Comparison of ENCODE assay signal across 17 cellular contexts in genomic region chr2:28420717-28421116, GRCh38. TPM values are rescaled to one million over a fixed set of nuclear protein-coding genes. Genes with fewer than 3 reads are reported as not detected.
A peak's percentile ranks its signal among the peaks of the same experiment; 100 is the strongest.
DNase-seq lines count a peak whose midpoint lies in the region; ATAC-seq and TF ChIP-seq lines count a peak whose summit lies in the region.
"Had no signal": no experiment of that assay in that cellular context is flagged by ENCODE, and none has a peak within 500 bp of the region (broad histone marks: within the 10 kb centered on the region; RNA-seq: fewer than 3 reads in every experiment).

No MANE protein-coding gene starts in this region.

- H3K36me3 Mint-ChIP-seq in natural killer cell treated with Interleukin-12 subunit alpha and Interleukin-12 subunit beta and Interleukin-15 and Interleukin-18, amount 100 ng/mL, for 72 hours = peaks cover 4% of the 10 kb centered on the region
- peaks cover 0 to 7% (median 0%) of the 10 kb centered on the region in 5 donors for H3K36me3 Mint-ChIP-seq in naive thymus-derived CD4-positive, alpha-beta T cell
- H3K36me3 Mint-ChIP-seq: CD4-positive, CD25-positive, alpha-beta regulatory T cell had no signal

- intact Hi-C loops in left ventricle myocardium superior (cut with micrococcal nuclease) (no loop called here), left cardiac atrium (cut with DNase I) (no loop called here), upper lobe of right lung (cut with DNase I) (no loop called here)
- intact Hi-C loops in naive thymus-derived CD4-positive, alpha-beta T cell (cut with micrococcal nuclease) = no loop called here

- CTCF ChIA-PET in naive thymus-derived CD4-positive, alpha-beta T cell (lab: Charles Lee) = no interaction called here

- no peak overlapping the region for H3K4me3 ChIP-seq in upper lobe of right lung
- H3K4me3 ChIP-seq in naive thymus-derived CD4-positive, alpha-beta T cell (ENCODE audit: low read length) = no peak overlapping the region
- H3K4me3 ChIP-seq: dorsolateral prefrontal cortex, tibial nerve had no signal

- H3K27me3 Mint-ChIP-seq in natural killer cell treated with Interleukin-12 subunit alpha and Interleukin-12 subunit beta and Interleukin-15 and Interleukin-18, amount 100 ng/mL, for 72 hours = no peaks in the 10 kb centered on the region
- no peaks in the 10 kb centered on the region for H3K27me3 Mint-ChIP-seq in naive thymus-derived CD4-positive, alpha-beta T cell
- H3K27me3 Mint-ChIP-seq: CD4-positive, CD25-positive, alpha-beta regulatory T cell; stimulated activated naive CD8-positive, alpha-beta T cell treated with anti-CD3 and anti-CD28 coated beads, Interleukin-15, amount 100 ng/mL, for 72 hours had no signal

- H3K4me1 ChIP-seq in upper lobe of right lung = peaks cover 26% of the 10 kb centered on the region
- H3K4me1 ChIP-seq in naive thymus-derived CD4-positive, alpha-beta T cell (ENCODE audit: control insufficient read depth in 2 of 2, insufficient read depth in 2 of 2, low read length in 2 of 2) = peaks cover 24 to 30% of the 10 kb centered on the region in 2 donors

- peaks cover 47 to 55% of the 10 kb centered on the region in 2 donors for H3K4me1 Mint-ChIP-seq in natural killer cell treated with Interleukin-12 subunit alpha and Interleukin-12 subunit beta and Interleukin-15 and Interleukin-18, amount 100 ng/mL, for 72 hours (ENCODE audit: low read depth in 2 of 2)
- peaks cover 33 to 45% (median 40%) of the 10 kb centered on the region in 7 donors for H3K4me1 Mint-ChIP-seq in naive thymus-derived CD4-positive, alpha-beta T cell

- H3K9me3 Mint-ChIP-seq in natural killer cell treated with Interleukin-12 subunit alpha and Interleukin-12 subunit beta and Interleukin-15 and Interleukin-18, amount 100 ng/mL, for 72 hours = no peaks in the 10 kb centered on the region
- no peaks in the 10 kb centered on the region for H3K9me3 Mint-ChIP-seq in naive thymus-derived CD4-positive, alpha-beta T cell
- H3K9me3 Mint-ChIP-seq: CD4-positive, CD25-positive, alpha-beta regulatory T cell; stimulated activated naive CD8-positive, alpha-beta T cell treated with anti-CD3 and anti-CD28 coated beads, Interleukin-15, amount 100 ng/mL, for 72 hours had no signal

- POLR2A ChIA-PET in naive thymus-derived CD4-positive, alpha-beta T cell (lab: Charles Lee) = no interaction called here

- no peaks in the 10 kb centered on the region for H3K9me3 ChIP-seq in upper lobe of right lung
- H3K9me3 ChIP-seq in naive thymus-derived CD4-positive, alpha-beta T cell (ENCODE audit: control insufficient read depth in 2 of 3, low read length in 3 of 3) = no peaks in the 10 kb centered on the region
- H3K9me3 ChIP-seq: tibial nerve had no signal

- no peak for TF ChIP-seq CTCF in upper lobe of right lung (IDR thresholded peaks at IDR 0.05)

- peak overlapping the region; percentile 27 to 83 for H3K27ac Mint-ChIP-seq in natural killer cell treated with Interleukin-12 subunit alpha and Interleukin-12 subunit beta and Interleukin-15 and Interleukin-18, amount 100 ng/mL, for 72 hours
- peak overlapping the region in 4 of 9 donors; percentile 50 to 56 (median 52) for H3K27ac Mint-ChIP-seq in naive thymus-derived CD4-positive, alpha-beta T cell
- H3K27ac Mint-ChIP-seq: stimulated activated naive CD8-positive, alpha-beta T cell treated with anti-CD3 and anti-CD28 coated beads, Interleukin-15, amount 100 ng/mL, for 72 hours had no signal

- H3K36me3 ChIP-seq in upper lobe of right lung = peaks cover 19% of the 10 kb centered on the region
- no peaks in the 10 kb centered on the region for H3K36me3 ChIP-seq in naive thymus-derived CD4-positive, alpha-beta T cell (ENCODE audit: control insufficient read depth in 2 of 3, insufficient read depth in 3 of 3, low read length in 3 of 3)

- H3K27ac ChIP-seq in upper lobe of right lung = no peak overlapping the region
- no peak overlapping the region for H3K27ac ChIP-seq in naive thymus-derived CD4-positive, alpha-beta T cell (ENCODE audit: low read depth, low read length)
- H3K27ac ChIP-seq: dorsolateral prefrontal cortex, tibial nerve had no signal

- no peaks in the 10 kb centered on the region for H3K27me3 ChIP-seq in upper lobe of right lung
- H3K27me3 ChIP-seq in naive thymus-derived CD4-positive, alpha-beta T cell (ENCODE audit: control insufficient read depth in 2 of 2, insufficient read depth in 2 of 2, low read length in 2 of 2) = no peaks in the 10 kb centered on the region
- H3K27me3 ChIP-seq: dorsolateral prefrontal cortex, tibial nerve had no signal

- no peak for DNase-seq in left ventricle myocardium superior
- DNase-seq in left cardiac atrium = no peak
- peak; percentile 14 for DNase-seq in astrocyte of the hippocampus (ENCODE audit: low read depth, low spot score)
- DNase-seq in natural killer cell treated with Interleukin-12 subunit alpha and Interleukin-12 subunit beta and Interleukin-15 and Interleukin-18, amount 100 ng/mL, for 72 hours (ENCODE audit: low spot score) = no peak
- DNase-seq in upper lobe of right lung = no peak
- DNase-seq in naive thymus-derived CD4-positive, alpha-beta T cell = no peak
- DNase-seq: CD4-positive, CD25-positive, alpha-beta regulatory T cell; HCEC 1CT; kidney; MV-4-11; NCI-H524 treated with DMSO at 0.1 percent for 48 hours; NK-92 treated with Interleukin-12 subunit alpha and Interleukin-12 subunit beta, amount 100 ng/mL, for 24 hours; right cardiac atrium; stimulated activated naive CD8-positive, alpha-beta T cell treated with anti-CD3 and anti-CD28 coated beads, Interleukin-15, amount 100 ng/mL, for 72 hours had no signal

- peak; percentile 39 for ATAC-seq in left ventricle myocardium superior
- no peak for ATAC-seq in left cardiac atrium
- no peak for ATAC-seq in natural killer cell treated with Interleukin-12 subunit alpha and Interleukin-12 subunit beta and Interleukin-15 and Interleukin-18, amount 100 ng/mL, for 72 hours
- ATAC-seq in upper lobe of right lung = peak; percentile 49
- no peak for ATAC-seq in naive thymus-derived CD4-positive, alpha-beta T cell
- no peak for ATAC-seq in HG03108 (IDR thresholded peaks at IDR 0.05; ENCODE audit: unreplicated experiment)
- ATAC-seq: stimulated activated naive CD8-positive, alpha-beta T cell treated with anti-CD3 and anti-CD28 coated beads, Interleukin-15, amount 100 ng/mL, for 72 hours had no signal

- no peak overlapping the region for H3K4me3 Mint-ChIP-seq in natural killer cell treated with Interleukin-12 subunit alpha and Interleukin-12 subunit beta and Interleukin-15 and Interleukin-18, amount 100 ng/mL, for 72 hours
- no peak overlapping the region for H3K4me3 Mint-ChIP-seq in naive thymus-derived CD4-positive, alpha-beta T cell

RNA-seq across cellular contexts. Expression of gene FOSL2, which starts 28.1 kb away (rescaled TPM):
- 45.7 TPM for total RNA-seq in left ventricle myocardium superior
- total RNA-seq in left cardiac atrium = 100 to 1,000 TPM in 1 of 2 donors, 10 to 100 TPM in 1; 66.6 to 140 TPM
- total RNA-seq in natural killer cell treated with Interleukin-12 subunit alpha and Interleukin-12 subunit beta and Interleukin-15 and Interleukin-18, amount 100 ng/mL, for 72 hours = 10 to 100 TPM; 44.5 to 52.5 TPM
- 123 TPM for total RNA-seq in upper lobe of right lung
- 100 to 1,000 TPM in 1 of 5 experiments, 10 to 100 TPM in 2, 1 to 10 TPM in 1, under 1 TPM in 1; 0.81 to 251 (median 33.9) TPM for total RNA-seq in naive thymus-derived CD4-positive, alpha-beta T cell
- polyA plus RNA-seq in naive thymus-derived CD4-positive, alpha-beta T cell = 1 to 10 TPM in 1 of 2 donors, under 1 TPM in 1; 0.25 to 1.3 TPM

Comparison
In these comparisons a context has a peak if more than half of its experiments do, and no peak if none do; other contexts are left out.
1. ATAC-seq: peak in left ventricle myocardium superior (single experiment) and upper lobe of right lung (single experiment); none in left cardiac atrium (0 of 2), natural killer cell treated with Interleukin-12 subunit alpha and Interleukin-12 subunit beta and Interleukin-15 and Interleukin-18, amount 100 ng/mL, for 72 hours (0 of 2), naive thymus-derived CD4-positive, alpha-beta T cell (single experiment) and HG03108 (single experiment).